In the genomic region with DNA sequence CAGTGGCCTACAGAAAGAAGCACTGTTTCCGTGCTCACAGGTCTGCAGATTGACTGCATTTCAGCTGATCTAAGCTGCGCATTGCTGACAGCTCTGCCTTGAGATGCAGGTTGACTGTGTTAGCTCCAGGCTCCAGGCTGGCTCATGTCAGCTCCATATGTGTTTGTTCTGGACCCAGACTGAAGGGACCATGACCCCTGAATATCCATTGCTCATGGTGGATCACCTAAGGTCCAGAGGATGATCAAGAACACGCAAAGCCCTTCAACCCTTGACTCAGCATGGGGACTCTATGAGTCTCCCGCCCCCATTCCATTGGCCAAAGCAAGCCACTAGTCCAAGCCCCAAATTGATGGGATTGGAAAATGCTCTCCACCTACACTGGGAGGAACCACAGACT, we compare ENCODE assay signal across 9 cellular contexts.
"Had no signal": no experiment of that assay in that cellular context is flagged by ENCODE, and none has a peak within 500 bp of the region (broad histone marks: within the 10 kb centered on the region; RNA-seq: fewer than 3 reads in every experiment).

No MANE protein-coding gene starts in this region.

- H2AFZ ChIP-seq: GM23248, GM23338 had no signal

- H3K4me1 ChIP-seq: HAP-1 had no signal

- H3K9ac ChIP-seq: GM23248 had no signal

- DNase-seq: GM23248, GOT3, H7, H9, HCEC 1CT, HFFc6 had no signal

- H3K4me1 Mint-ChIP-seq: GM23338 had no signal

- H3K4me3 Mint-ChIP-seq: GM23338, H9, HFFc6 had no signal

- H3K4me3 ChIP-seq: GM23248, GM23338, HAP-1 had no signal

- H3K27ac ChIP-seq: GM23248 had no signal

- H3K36me3 ChIP-seq: HAP-1 had no signal

- ATAC-seq: GM23338, HCT116 had no signal

- H3K4me2 ChIP-seq: GM23338 had no signal

- H3K9me3 Mint-ChIP-seq: HFFc6 had no signal

- H3K9me3 ChIP-seq: HAP-1 had no signal

- H3K27ac Mint-ChIP-seq: GM23338, H9, HFFc6 had no signal
